In the genomic region with DNA sequence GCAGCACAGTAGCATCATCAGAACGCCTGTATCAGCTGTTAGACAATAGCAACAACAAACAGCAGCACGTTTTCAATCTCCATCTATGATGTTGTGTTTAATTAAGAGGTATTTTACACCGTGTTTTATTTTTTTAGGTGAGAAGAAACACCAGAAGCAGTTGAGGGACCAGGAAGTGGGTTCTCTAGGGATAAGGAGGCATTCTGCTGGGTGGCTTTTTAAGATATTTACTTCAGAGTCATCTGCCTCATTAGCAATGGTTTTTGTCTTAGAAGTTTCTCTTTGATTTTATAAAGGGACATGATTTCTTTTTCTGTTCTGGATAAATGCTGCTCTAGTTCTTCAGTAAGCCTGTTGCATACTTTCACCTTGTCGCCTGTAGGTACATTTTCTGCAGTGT, we compare ENCODE assay signal across 26 cellular contexts. TPM values are rescaled to one million over a fixed set of nuclear protein-coding genes. Genes with fewer than 3 reads are reported as not detected.
DNase-seq lines count a peak whose midpoint lies in the region; ATAC-seq and FAIRE-seq lines count a peak whose summit lies in the region.
"Had no signal": no experiment of that assay in that cellular context is flagged by ENCODE, and none has a peak within 500 bp of the region (broad histone marks: within the 10 kb centered on the region; RNA-seq: fewer than 3 reads in every experiment).

No MANE protein-coding gene starts in this region.

- no peak for ATAC-seq in activated naive CD8-positive, alpha-beta T cell treated with anti-CD3 and anti-CD28 coated beads, Interleukin-2, amount 10 ng/mL, durations not matched to agents 7 days and 5 days (ENCODE audit: low read depth)
- ATAC-seq in activated naive CD8-positive, alpha-beta T cell treated with anti-CD3 and anti-CD28 coated beads, Interleukin-2, amount 50 U/mL, for 24 hours: no peak
- ATAC-seq: HCT116, PC-3 had no signal

- peaks cover 32% of the 10 kb centered on the region for H3K4me1 Mint-ChIP-seq in activated CD4-positive, alpha-beta T cell treated with anti-CD3 and anti-CD28 coated beads, Interleukin-2, amount 10 ng/mL, durations not matched to agents 24 days and 14 days
- H3K4me1 Mint-ChIP-seq in activated naive CD8-positive, alpha-beta T cell treated with anti-CD3 and anti-CD28 coated beads, Interleukin-2, amount 10 ng/mL, durations not matched to agents 7 days and 5 days: peaks cover 33% of the 10 kb centered on the region
- peaks cover 14% of the 10 kb centered on the region for H3K4me1 Mint-ChIP-seq in activated naive CD8-positive, alpha-beta T cell treated with anti-CD3 and anti-CD28 coated beads, Interleukin-2, amount 50 U/mL, for 24 hours
- H3K4me1 Mint-ChIP-seq in activated T-helper 2 cell treated with anti-CD3 and anti-CD28 coated beads, Interferon-gamma antibody, Interleukin-2, Interleukin-4, amounts not matched to agents 10 μg/mL and 5 μg/mL and 100 μg/mL, durations not matched to agents 14 hours and 24 hours and 36 hours (ENCODE audit: low read depth): peaks cover 42% of the 10 kb centered on the region

- no peaks in the 10 kb centered on the region for H3K27me3 Mint-ChIP-seq in activated CD4-positive, alpha-beta T cell treated with anti-CD3 and anti-CD28 coated beads, Interleukin-2, amount 10 ng/mL, durations not matched to agents 24 days and 14 days
- no peaks in the 10 kb centered on the region for H3K27me3 Mint-ChIP-seq in activated naive CD8-positive, alpha-beta T cell treated with anti-CD3 and anti-CD28 coated beads, Interleukin-2, amount 10 ng/mL, durations not matched to agents 7 days and 5 days
- no peaks in the 10 kb centered on the region for H3K27me3 Mint-ChIP-seq in activated naive CD8-positive, alpha-beta T cell treated with anti-CD3 and anti-CD28 coated beads, Interleukin-2, amount 50 U/mL, for 24 hours
- H3K27me3 Mint-ChIP-seq in activated T-helper 2 cell treated with anti-CD3 and anti-CD28 coated beads, Interferon-gamma antibody, Interleukin-2, Interleukin-4, amounts not matched to agents 10 μg/mL and 5 μg/mL and 100 μg/mL, durations not matched to agents 14 hours and 24 hours and 36 hours (ENCODE audit: low read depth): no peaks in the 10 kb centered on the region

- H3K9me3 Mint-ChIP-seq in activated CD4-positive, alpha-beta T cell treated with anti-CD3 and anti-CD28 coated beads, Interleukin-2, amount 10 ng/mL, durations not matched to agents 24 days and 14 days: peaks cover 3% of the 10 kb centered on the region
- H3K9me3 Mint-ChIP-seq in activated naive CD8-positive, alpha-beta T cell treated with anti-CD3 and anti-CD28 coated beads, Interleukin-2, amount 10 ng/mL, durations not matched to agents 7 days and 5 days: no peaks in the 10 kb centered on the region
- H3K9me3 Mint-ChIP-seq in activated naive CD8-positive, alpha-beta T cell treated with anti-CD3 and anti-CD28 coated beads, Interleukin-2, amount 50 U/mL, for 24 hours: no peaks in the 10 kb centered on the region
- H3K9me3 Mint-ChIP-seq in activated T-helper 2 cell treated with anti-CD3 and anti-CD28 coated beads, Interferon-gamma antibody, Interleukin-2, Interleukin-4, amounts not matched to agents 10 μg/mL and 5 μg/mL and 100 μg/mL, durations not matched to agents 14 hours and 24 hours and 36 hours: no peaks in the 10 kb centered on the region

- H3K27ac Mint-ChIP-seq in activated CD4-positive, alpha-beta T cell treated with anti-CD3 and anti-CD28 coated beads, Interleukin-2, amount 10 ng/mL, durations not matched to agents 24 days and 14 days: peak overlapping the region; percentile 21
- H3K27ac Mint-ChIP-seq in activated naive CD8-positive, alpha-beta T cell treated with anti-CD3 and anti-CD28 coated beads, Interleukin-2, amount 10 ng/mL, durations not matched to agents 7 days and 5 days: peak overlapping the region; percentile 49
- no peak overlapping the region for H3K27ac Mint-ChIP-seq in activated naive CD8-positive, alpha-beta T cell treated with anti-CD3 and anti-CD28 coated beads, Interleukin-2, amount 50 U/mL, for 24 hours
- H3K27ac Mint-ChIP-seq in activated T-helper 2 cell treated with anti-CD3 and anti-CD28 coated beads, Interferon-gamma antibody, Interleukin-2, Interleukin-4, amounts not matched to agents 10 μg/mL and 5 μg/mL and 100 μg/mL, durations not matched to agents 14 hours and 24 hours and 36 hours: peak overlapping the region; percentile 31

- peaks cover 54% of the 10 kb centered on the region for H3K36me3 Mint-ChIP-seq in activated CD4-positive, alpha-beta T cell treated with anti-CD3 and anti-CD28 coated beads, Interleukin-2, amount 10 ng/mL, durations not matched to agents 24 days and 14 days (ENCODE audit: low read depth)
- peaks cover 50% of the 10 kb centered on the region for H3K36me3 Mint-ChIP-seq in activated naive CD8-positive, alpha-beta T cell treated with anti-CD3 and anti-CD28 coated beads, Interleukin-2, amount 10 ng/mL, durations not matched to agents 7 days and 5 days
- H3K36me3 Mint-ChIP-seq in activated naive CD8-positive, alpha-beta T cell treated with anti-CD3 and anti-CD28 coated beads, Interleukin-2, amount 50 U/mL, for 24 hours (ENCODE audit: low read depth): peaks cover 65% of the 10 kb centered on the region
- peaks cover 82% of the 10 kb centered on the region for H3K36me3 Mint-ChIP-seq in activated T-helper 2 cell treated with anti-CD3 and anti-CD28 coated beads, Interferon-gamma antibody, Interleukin-2, Interleukin-4, amounts not matched to agents 10 μg/mL and 5 μg/mL and 100 μg/mL, durations not matched to agents 14 hours and 24 hours and 36 hours (ENCODE audit: low read depth)

- POLR2A ChIA-PET in activated naive CD8-positive, alpha-beta T cell treated with anti-CD3 and anti-CD28 coated beads, Interleukin-2, amount 10 ng/mL, durations not matched to agents 7 days and 5 days (lab: Charles Lee): no interaction called here

- no peak for FAIRE-seq in urothelium cell line (lab: Jason Lieb, UNC)
- FAIRE-seq: GM18507 had no signal

- intact Hi-C loops in activated CD4-positive, alpha-beta T cell treated with anti-CD3 and anti-CD28 coated beads, Interleukin-2, amount 10 ng/mL, durations not matched to agents 24 days and 14 days (cut with micrococcal nuclease): no loop called here
- intact Hi-C loops in activated T-helper 2 cell treated with anti-CD3 and anti-CD28 coated beads, Interferon-gamma antibody, Interleukin-2, Interleukin-4, amounts not matched to agents 10 μg/mL and 5 μg/mL and 100 μg/mL, durations not matched to agents 14 hours and 24 hours and 36 hours (cut with micrococcal nuclease): no loop called here

- H3K4me3 Mint-ChIP-seq in activated CD4-positive, alpha-beta T cell treated with anti-CD3 and anti-CD28 coated beads, Interleukin-2, amount 10 ng/mL, durations not matched to agents 24 days and 14 days: peak overlapping the region; percentile 13
- H3K4me3 Mint-ChIP-seq in activated naive CD8-positive, alpha-beta T cell treated with anti-CD3 and anti-CD28 coated beads, Interleukin-2, amount 10 ng/mL, durations not matched to agents 7 days and 5 days: peak overlapping the region; percentile 45
- no peak overlapping the region for H3K4me3 Mint-ChIP-seq in activated naive CD8-positive, alpha-beta T cell treated with anti-CD3 and anti-CD28 coated beads, Interleukin-2, amount 50 U/mL, for 24 hours
- no peak overlapping the region for H3K4me3 Mint-ChIP-seq in activated T-helper 2 cell treated with anti-CD3 and anti-CD28 coated beads, Interferon-gamma antibody, Interleukin-2, Interleukin-4, amounts not matched to agents 10 μg/mL and 5 μg/mL and 100 μg/mL, durations not matched to agents 14 hours and 24 hours and 36 hours (ENCODE audit: low read depth)
- H3K4me3 Mint-ChIP-seq: CD14-positive monocyte had no signal

- DNase-seq in activated CD4-positive, alpha-beta T cell treated with anti-CD3 and anti-CD28 coated beads, Interleukin-2, amount 10 ng/mL, durations not matched to agents 24 days and 14 days: no peak
- DNase-seq in activated CD4-positive, alpha-beta T cell treated with anti-CD3 and anti-CD28 coated beads for 1 hour: no peak
- DNase-seq in activated naive CD8-positive, alpha-beta T cell treated with anti-CD3 and anti-CD28 coated beads, Interleukin-2, amount 10 ng/mL, durations not matched to agents 7 days and 5 days: no peak
- no peak for DNase-seq in activated naive CD8-positive, alpha-beta T cell treated with anti-CD3 and anti-CD28 coated beads, Interleukin-2, amount 50 U/mL, for 24 hours
- no peak for DNase-seq in activated T-helper 2 cell treated with anti-CD3 and anti-CD28 coated beads, Interferon-gamma antibody, Interleukin-2, Interleukin-4, amounts not matched to agents 10 μg/mL and 5 μg/mL and 100 μg/mL, durations not matched to agents 14 hours and 24 hours and 36 hours (ENCODE audit: low spot score)
- no peak for DNase-seq in urothelium cell line (ENCODE audit: low spot score)
- DNase-seq in NCI-H69 (lab: John Stamatoyannopoulos, UW): no peak
- DNase-seq: 8988T; ACHN; BE2C; Calu3; DMS153; IMR-90; NCI-H1092; NCI-H1417 treated with DMSO at 0.1 percent for 48 hours; NCI-H1694 treated with DMSO at 0.1 percent for 48 hours; NCI-H2081; NCI-H2171 treated with DMSO at 0.1 percent for 48 hours; NCI-H345; NCI-H510A treated with DMSO at 0.1 percent for 48 hours; NCI-H774; NK-92 treated with Interleukin-12 subunit alpha and Interleukin-12 subunit beta, amount 100 ng/mL, for 24 hours; PC-3 had no signal

RNA-seq across cellular contexts. Expression of a gene that starts 8.2 kb away (rescaled TPM):
- total RNA-seq in activated CD4-positive, alpha-beta T cell treated with anti-CD3 and anti-CD28 coated beads, Interleukin-2, amount 10 ng/mL, durations not matched to agents 24 days and 14 days: 39.9 and 40.9 TPM in 2 replicates
- 10 to 100 TPM; 59.2 to 61.7 TPM for total RNA-seq in activated naive CD8-positive, alpha-beta T cell treated with anti-CD3 and anti-CD28 coated beads, Interleukin-2, amount 10 ng/mL, durations not matched to agents 7 days and 5 days
- total RNA-seq in activated T-helper 2 cell treated with anti-CD3 and anti-CD28 coated beads, Interferon-gamma antibody, Interleukin-2, Interleukin-4, amounts not matched to agents 10 μg/mL and 5 μg/mL and 100 μg/mL, durations not matched to agents 14 hours and 24 hours and 36 hours: 44.3 and 46.9 TPM in 2 replicates

RNA-seq across cellular contexts. Expression of a gene that starts 13.1 kb away (rescaled TPM):
- 42.0 and 43.0 TPM in 2 replicates for total RNA-seq in activated CD4-positive, alpha-beta T cell treated with anti-CD3 and anti-CD28 coated beads, Interleukin-2, amount 10 ng/mL, durations not matched to agents 24 days and 14 days
- 10 to 100 TPM; 41.7 to 45.8 TPM for total RNA-seq in activated naive CD8-positive, alpha-beta T cell treated with anti-CD3 and anti-CD28 coated beads, Interleukin-2, amount 10 ng/mL, durations not matched to agents 7 days and 5 days
- total RNA-seq in activated T-helper 2 cell treated with anti-CD3 and anti-CD28 coated beads, Interferon-gamma antibody, Interleukin-2, Interleukin-4, amounts not matched to agents 10 μg/mL and 5 μg/mL and 100 μg/mL, durations not matched to agents 14 hours and 24 hours and 36 hours: 52.3 and 53.5 TPM in 2 replicates

RNA-seq across cellular contexts. Expression of a gene that starts 57.6 kb away (rescaled TPM):
- total RNA-seq in activated CD4-positive, alpha-beta T cell treated with anti-CD3 and anti-CD28 coated beads, Interleukin-2, amount 10 ng/mL, durations not matched to agents 24 days and 14 days: 0.14 and 0.21 TPM in 2 replicates
- total RNA-seq in activated naive CD8-positive, alpha-beta T cell treated with anti-CD3 and anti-CD28 coated beads, Interleukin-2, amount 10 ng/mL, durations not matched to agents 7 days and 5 days: under 1 TPM; 0.47 to 0.54 TPM
- 0.34 and 0.39 TPM in 2 replicates for total RNA-seq in activated T-helper 2 cell treated with anti-CD3 and anti-CD28 coated beads, Interferon-gamma antibody, Interleukin-2, Interleukin-4, amounts not matched to agents 10 μg/mL and 5 μg/mL and 100 μg/mL, durations not matched to agents 14 hours and 24 hours and 36 hours

Comparison
In these comparisons a context has a peak if more than half of its experiments do, and no peak if none do; other contexts are left out.
1. H3K4me3 Mint-ChIP-seq: peak in activated CD4-positive, alpha-beta T cell treated with anti-CD3 and anti-CD28 coated beads, Interleukin-2, amount 10 ng/mL, durations not matched to agents 24 days and 14 days (single experiment) and activated naive CD8-positive, alpha-beta T cell treated with anti-CD3 and anti-CD28 coated beads, Interleukin-2, amount 10 ng/mL, durations not matched to agents 7 days and 5 days (single experiment); none in activated naive CD8-positive, alpha-beta T cell treated with anti-CD3 and anti-CD28 coated beads, Interleukin-2, amount 50 U/mL, for 24 hours (single experiment) and activated T-helper 2 cell treated with anti-CD3 and anti-CD28 coated beads, Interferon-gamma antibody, Interleukin-2, Interleukin-4, amounts not matched to agents 10 μg/mL and 5 μg/mL and 100 μg/mL, durations not matched to agents 14 hours and 24 hours and 36 hours (single experiment).